ENCODE assay signal across 22 cellular contexts in the genomic region with DNA sequence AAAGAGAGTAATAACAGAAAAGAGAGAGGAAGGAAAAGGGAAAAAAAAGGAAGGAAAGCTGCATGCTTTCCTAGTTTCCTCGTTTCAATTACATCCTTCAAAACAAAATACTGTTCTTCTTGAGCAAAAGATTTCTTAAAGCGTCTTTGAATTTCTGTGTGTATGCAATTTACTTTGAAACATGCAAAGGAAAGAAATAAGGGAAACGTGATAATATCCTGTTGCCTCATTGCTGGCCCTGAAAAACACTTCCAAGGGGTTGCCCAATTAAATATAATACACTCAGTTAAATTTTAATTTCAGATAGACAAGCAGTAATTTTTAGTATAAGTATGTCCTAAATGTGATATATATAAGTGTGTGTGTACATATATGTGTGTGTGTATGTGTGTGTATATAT. TPM values are rescaled to one million over a fixed set of nuclear protein-coding genes. Genes with fewer than 3 reads are reported as not detected.
DNase-seq lines count a peak whose midpoint lies in the region; ATAC-seq and TF ChIP-seq lines count a peak whose summit lies in the region.
"Had no signal": no experiment of that assay in that cellular context is flagged by ENCODE, and none has a peak within 500 bp of the region (broad histone marks: within the 10 kb centered on the region; RNA-seq: fewer than 3 reads in every experiment).

No MANE protein-coding gene starts in this region.

- CTCF ChIA-PET in WTC11 (lab: Charles Lee) = no interaction called here

- H3K27ac Mint-ChIP-seq in HFFc6 (peak overlapping the region; percentile 95), WTC11 (no peak overlapping the region)
- H3K27ac Mint-ChIP-seq: activated CD8-positive, alpha-beta memory T cell treated with anti-CD3 and anti-CD28 coated beads, Interleukin-2, amount 10 ng/mL, durations not matched to agents 7 days and 5 days; IgD-negative memory B cell; immature natural killer cell had no signal

- H3K36me3 Mint-ChIP-seq in HFFc6 (ENCODE audit: low read depth) (no peaks in the 10 kb centered on the region), WTC11 (no peaks in the 10 kb centered on the region)
- H3K36me3 Mint-ChIP-seq: activated CD8-positive, alpha-beta memory T cell treated with anti-CD3 and anti-CD28 coated beads, Interleukin-2, amount 10 ng/mL, durations not matched to agents 7 days and 5 days; immature natural killer cell had no signal

- TF ChIP-seq CTCF in HFFc6 (IDR thresholded peaks at IDR 0.05) (no peak), coronary artery (IDR thresholded peaks at IDR 0.05) (no peak), tibial artery (IDR thresholded peaks at IDR 0.05) (no peak), WTC11 (IDR thresholded peaks at IDR 0.05) (no peak), GM20000 (IDR thresholded peaks at IDR 0.05; ENCODE audit: extremely low read depth, missing control alignments) (no peak)

- H3K27me3 Mint-ChIP-seq in HFFc6 (ENCODE audit: insufficient read depth) (peaks cover 4% of the 10 kb centered on the region; the same call in 1 of the 2 replicates), WTC11 (ENCODE audit: low read depth) (peaks cover 33% of the 10 kb centered on the region)

- ATAC-seq in WTC11 = no peak
- ATAC-seq: activated CD8-positive, alpha-beta memory T cell treated with anti-CD3 and anti-CD28 coated beads, Interleukin-2, amount 10 ng/mL, durations not matched to agents 7 days and 5 days had no signal

- H3K4me3 ChIP-seq in coronary artery (no peak overlapping the region), mesodermal cell (ENCODE audit: extremely low read depth, insufficient read depth, low read length, poor library complexity, severe bottlenecking) (no peak overlapping the region), tibial artery (no peak overlapping the region)
- H3K4me3 ChIP-seq: lung, right atrium auricular region had no signal

- H3K4me1 ChIP-seq in mesodermal cell (ENCODE audit: control insufficient read depth, insufficient read depth, low read length, poor library complexity, severe bottlenecking) (peaks cover 42% of the 10 kb centered on the region), tibial artery (peaks cover 0 to 58% (median 18%) of the 10 kb centered on the region in 4 donors)

- intact Hi-C loops in tibial artery (cut with DNase I; ENCODE audit: low total_unique reads) = no loop called here

- H3K4me3 Mint-ChIP-seq in HFFc6 (peak overlapping the region; percentile 6; the same call in 1 of the 2 replicates), WTC11 (no peak overlapping the region)
- H3K4me3 Mint-ChIP-seq: activated CD8-positive, alpha-beta memory T cell treated with anti-CD3 and anti-CD28 coated beads, Interleukin-2, amount 10 ng/mL, durations not matched to agents 7 days and 5 days; IgD-negative memory B cell; immature natural killer cell had no signal

- POLR2A ChIA-PET in WTC11 (lab: Charles Lee) = no interaction called here

- H3K27ac ChIP-seq in coronary artery (peak overlapping the region; percentile 47 to 81), mesodermal cell (ENCODE audit: low read depth, low read length, severe bottlenecking) (peak overlapping the region; percentile 76), tibial artery (peak overlapping the region; percentile 73 to 79)

- no CpG with 5 or more reads among the region's 3 CpGs for WGBS in mesodermal cell (ENCODE audit: insufficient coverage in 2 of 2), 2 experiments

- no peaks in the 10 kb centered on the region for H3K27me3 ChIP-seq in tibial artery
- H3K27me3 ChIP-seq: right atrium auricular region had no signal

- H3K36me3 ChIP-seq in mesodermal cell (ENCODE audit: control insufficient read depth, insufficient read depth, low read length) (no peaks in the 10 kb centered on the region), tibial artery (no peaks in the 10 kb centered on the region)
- H3K36me3 ChIP-seq: right atrium auricular region had no signal

- H3K9me3 ChIP-seq in mesodermal cell (ENCODE audit: control insufficient read depth, low read length) (no peaks in the 10 kb centered on the region), tibial artery (no peaks in the 10 kb centered on the region)
- H3K9me3 ChIP-seq: right atrium auricular region had no signal

- DNase-seq in HFFc6 (no peak), coronary artery (ENCODE audit: low spot score) (no peak), tibial artery (no peak), NCI-H1436 (lab: John Stamatoyannopoulos, UW) (no peak), WTC11 (ENCODE audit: low spot score) (no peak), GM20000 (ENCODE audit: low spot score) (no peak)
- DNase-seq: activated CD4-positive, CD25-positive, alpha-beta regulatory T cell treated with anti-CD3 and anti-CD28 coated beads, Interleukin-2, amount 50 U/mL, for 72 hours; activated CD8-positive, alpha-beta memory T cell treated with anti-CD3 and anti-CD28 coated beads, Interleukin-2, amount 10 ng/mL, durations not matched to agents 7 days and 5 days; activated gamma-delta T cell; aorta; C1 segment of cervical spinal cord; GOT3; head of caudate nucleus; immature natural killer cell; NCI-H2081 treated with DMSO at 0.1 percent for 48 hours; NCI-H510A; SHP77 treated with DMSO at 0.1 percent for 48 hours; stimulated activated CD4-positive, alpha-beta T cell treated with anti-CD3 and anti-CD28 coated beads, Interleukin-2, amount 100 ng/mL, for 24 hours had no signal

- H3K9me3 Mint-ChIP-seq in HFFc6 = no peaks in the 10 kb centered on the region
- H3K9me3 Mint-ChIP-seq in WTC11 = no peaks in the 10 kb centered on the region
- H3K9me3 Mint-ChIP-seq: IgD-negative memory B cell, immature natural killer cell had no signal

- H3K4me1 Mint-ChIP-seq in HFFc6 (ENCODE audit: low read depth) (peaks cover 85% of the 10 kb centered on the region), WTC11 (peaks cover 29% of the 10 kb centered on the region)

TF ChIP-seq in WTC11, 78 proteins besides CTCF, POLR2A, EP300 and RAD21:
- TF ChIP-seq NFATC4 (CRISPR knock-in tag; IDR thresholded peaks at IDR 0.05) = no peak
- TF ChIP-seq, protein P1, sequence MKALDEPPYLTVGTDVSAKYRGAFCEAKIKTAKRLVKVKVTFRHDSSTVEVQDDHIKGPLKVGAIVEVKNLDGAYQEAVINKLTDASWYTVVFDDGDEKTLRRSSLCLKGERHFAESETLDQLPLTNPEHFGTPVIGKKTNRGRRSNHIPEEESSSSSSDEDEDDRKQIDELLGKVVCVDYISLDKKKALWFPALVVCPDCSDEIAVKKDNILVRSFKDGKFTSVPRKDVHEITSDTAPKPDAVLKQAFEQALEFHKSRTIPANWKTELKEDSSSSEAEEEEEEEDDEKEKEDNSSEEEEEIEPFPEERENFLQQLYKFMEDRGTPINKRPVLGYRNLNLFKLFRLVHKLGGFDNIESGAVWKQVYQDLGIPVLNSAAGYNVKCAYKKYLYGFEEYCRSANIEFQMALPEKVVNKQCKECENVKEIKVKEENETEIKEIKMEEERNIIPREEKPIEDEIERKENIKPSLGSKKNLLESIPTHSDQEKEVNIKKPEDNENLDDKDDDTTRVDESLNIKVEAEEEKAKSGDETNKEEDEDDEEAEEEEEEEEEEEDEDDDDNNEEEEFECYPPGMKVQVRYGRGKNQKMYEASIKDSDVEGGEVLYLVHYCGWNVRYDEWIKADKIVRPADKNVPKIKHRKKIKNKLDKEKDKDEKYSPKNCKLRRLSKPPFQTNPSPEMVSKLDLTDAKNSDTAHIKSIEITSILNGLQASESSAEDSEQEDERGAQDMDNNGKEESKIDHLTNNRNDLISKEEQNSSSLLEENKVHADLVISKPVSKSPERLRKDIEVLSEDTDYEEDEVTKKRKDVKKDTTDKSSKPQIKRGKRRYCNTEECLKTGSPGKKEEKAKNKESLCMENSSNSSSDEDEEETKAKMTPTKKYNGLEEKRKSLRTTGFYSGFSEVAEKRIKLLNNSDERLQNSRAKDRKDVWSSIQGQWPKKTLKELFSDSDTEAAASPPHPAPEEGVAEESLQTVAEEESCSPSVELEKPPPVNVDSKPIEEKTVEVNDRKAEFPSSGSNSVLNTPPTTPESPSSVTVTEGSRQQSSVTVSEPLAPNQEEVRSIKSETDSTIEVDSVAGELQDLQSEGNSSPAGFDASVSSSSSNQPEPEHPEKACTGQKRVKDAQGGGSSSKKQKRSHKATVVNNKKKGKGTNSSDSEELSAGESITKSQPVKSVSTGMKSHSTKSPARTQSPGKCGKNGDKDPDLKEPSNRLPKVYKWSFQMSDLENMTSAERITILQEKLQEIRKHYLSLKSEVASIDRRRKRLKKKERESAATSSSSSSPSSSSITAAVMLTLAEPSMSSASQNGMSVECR (CRISPR knock-in tag; IDR thresholded peaks at IDR 0.05; ENCODE audit: borderline replicate concordance) = no peak
- no peak for TF ChIP-seq ATF1 (CRISPR knock-in tag; IDR thresholded peaks at IDR 0.05)
- TF ChIP-seq, protein P2, sequence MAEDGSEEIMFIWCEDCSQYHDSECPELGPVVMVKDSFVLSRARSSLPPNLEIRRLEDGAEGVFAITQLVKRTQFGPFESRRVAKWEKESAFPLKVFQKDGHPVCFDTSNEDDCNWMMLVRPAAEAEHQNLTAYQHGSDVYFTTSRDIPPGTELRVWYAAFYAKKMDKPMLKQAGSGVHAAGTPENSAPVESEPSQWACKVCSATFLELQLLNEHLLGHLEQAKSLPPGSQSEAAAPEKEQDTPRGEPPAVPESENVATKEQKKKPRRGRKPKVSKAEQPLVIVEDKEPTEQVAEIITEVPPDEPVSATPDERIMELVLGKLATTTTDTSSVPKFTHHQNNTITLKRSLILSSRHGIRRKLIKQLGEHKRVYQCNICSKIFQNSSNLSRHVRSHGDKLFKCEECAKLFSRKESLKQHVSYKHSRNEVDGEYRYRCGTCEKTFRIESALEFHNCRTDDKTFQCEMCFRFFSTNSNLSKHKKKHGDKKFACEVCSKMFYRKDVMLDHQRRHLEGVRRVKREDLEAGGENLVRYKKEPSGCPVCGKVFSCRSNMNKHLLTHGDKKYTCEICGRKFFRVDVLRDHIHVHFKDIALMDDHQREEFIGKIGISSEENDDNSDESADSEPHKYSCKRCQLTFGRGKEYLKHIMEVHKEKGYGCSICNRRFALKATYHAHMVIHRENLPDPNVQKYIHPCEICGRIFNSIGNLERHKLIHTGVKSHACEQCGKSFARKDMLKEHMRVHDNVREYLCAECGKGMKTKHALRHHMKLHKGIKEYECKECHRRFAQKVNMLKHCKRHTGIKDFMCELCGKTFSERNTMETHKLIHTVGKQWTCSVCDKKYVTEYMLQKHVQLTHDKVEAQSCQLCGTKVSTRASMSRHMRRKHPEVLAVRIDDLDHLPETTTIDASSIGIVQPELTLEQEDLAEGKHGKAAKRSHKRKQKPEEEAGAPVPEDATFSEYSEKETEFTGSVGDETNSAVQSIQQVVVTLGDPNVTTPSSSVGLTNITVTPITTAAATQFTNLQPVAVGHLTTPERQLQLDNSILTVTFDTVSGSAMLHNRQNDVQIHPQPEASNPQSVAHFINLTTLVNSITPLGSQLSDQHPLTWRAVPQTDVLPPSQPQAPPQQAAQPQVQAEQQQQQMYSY (CRISPR knock-in tag; IDR thresholded peaks at IDR 0.05) = no peak

RNA-seq across cellular contexts. Expression of a gene that starts 51.2 kb away (rescaled TPM):
- total RNA-seq in HFFc6 (2021; fragmentation: NEBNext Ultra II Directional; extraction: Animal tissue kit (Norgen Biotek cat#: 25700)) = 10 to 100 TPM; 11.0 to 36.8 (median 11.7) TPM
- 17.9 TPM for polyA plus RNA-seq in mesodermal cell (2013, experiment 1 of 2)
- 16.7 TPM for polyA plus RNA-seq in mesodermal cell (2013, experiment 2 of 2)
- 12.4 to 17.7 TPM (median 15.0 TPM) in 3 replicates for total RNA-seq in WTC11 (2021)
- total RNA-seq: activated CD8-positive, alpha-beta memory T cell treated with anti-CD3 and anti-CD28 coated beads, Interleukin-2, amount 10 ng/mL, durations not matched to agents 7 days and 5 days had no signal
- polyA plus RNA-seq: IgD-negative memory B cell had no signal
